1 cellular context compared by ENCODE assay signal in genomic region chr4:169070895-169071218, GRCh38.
TF ChIP-seq lines count a peak whose summit lies in the region.

No MANE protein-coding gene starts in this region.

TF ChIP-seq in HepG2, 621 proteins besides CTCF, POLR2A, EP300 and RAD21 (continued from another document and continues in another):
- TF ChIP-seq ZNF687 (CRISPR knock-in tag; IDR thresholded peaks at IDR 0.05), result no peak
- no peak for TF ChIP-seq ZNF572 (CRISPR knock-in tag; IDR thresholded peaks at IDR 0.05)
- peak; percentile 91 for TF ChIP-seq POGZ (CRISPR knock-in tag; IDR thresholded peaks at IDR 0.05)
- no peak for TF ChIP-seq SCMH1 (CRISPR knock-in tag; IDR thresholded peaks at IDR 0.05; ENCODE audit: borderline replicate concordance)
- TF ChIP-seq ZNF34 (CRISPR knock-in tag; IDR thresholded peaks at IDR 0.05; ENCODE audit: borderline replicate concordance), result no peak
- 0 out of 2 replicates have a peak, but pooled peaks have one; percentile 39 for TF ChIP-seq CBFB (CRISPR knock-in tag; IDR thresholded peaks at IDR 0.05)
- no peak for TF ChIP-seq MNT (IDR thresholded peaks at IDR 0.05)
- TF ChIP-seq ZNF709 (CRISPR knock-in tag; IDR thresholded peaks at IDR 0.05), result peak; percentile 54; the same call in 1 of the 2 replicates
- TF ChIP-seq TRIM24 (CRISPR knock-in tag; IDR thresholded peaks at IDR 0.05), result no peak
- TF ChIP-seq PAF1 (CRISPR knock-in tag; IDR thresholded peaks at IDR 0.05), result no peak
- TF ChIP-seq ZNF800 (CRISPR knock-in tag; IDR thresholded peaks at IDR 0.05), result no peak
- TF ChIP-seq MIXL1 (CRISPR knock-in tag; IDR thresholded peaks at IDR 0.05), result peak; percentile 72; the same call in 1 of the 2 replicates
- TF ChIP-seq HOXA3 (CRISPR knock-in tag; IDR thresholded peaks at IDR 0.05), result peak; percentile 54; the same call in 1 of the 2 replicates
- 0 out of 2 replicates have a peak, but pooled peaks have one; percentile 37 for TF ChIP-seq KAT7 (CRISPR knock-in tag; IDR thresholded peaks at IDR 0.05; ENCODE audit: borderline replicate concordance)
- no peak for TF ChIP-seq ZNF512B (CRISPR knock-in tag; IDR thresholded peaks at IDR 0.05; ENCODE audit: borderline replicate concordance)
- peak; percentile 85 for TF ChIP-seq ELF3 (CRISPR knock-in tag; IDR thresholded peaks at IDR 0.05)
- peak; percentile 39; the same call in 1 of the 2 replicates for TF ChIP-seq AHDC1 (CRISPR knock-in tag; IDR thresholded peaks at IDR 0.05; ENCODE audit: borderline replicate concordance)
- TF ChIP-seq, protein P1, sequence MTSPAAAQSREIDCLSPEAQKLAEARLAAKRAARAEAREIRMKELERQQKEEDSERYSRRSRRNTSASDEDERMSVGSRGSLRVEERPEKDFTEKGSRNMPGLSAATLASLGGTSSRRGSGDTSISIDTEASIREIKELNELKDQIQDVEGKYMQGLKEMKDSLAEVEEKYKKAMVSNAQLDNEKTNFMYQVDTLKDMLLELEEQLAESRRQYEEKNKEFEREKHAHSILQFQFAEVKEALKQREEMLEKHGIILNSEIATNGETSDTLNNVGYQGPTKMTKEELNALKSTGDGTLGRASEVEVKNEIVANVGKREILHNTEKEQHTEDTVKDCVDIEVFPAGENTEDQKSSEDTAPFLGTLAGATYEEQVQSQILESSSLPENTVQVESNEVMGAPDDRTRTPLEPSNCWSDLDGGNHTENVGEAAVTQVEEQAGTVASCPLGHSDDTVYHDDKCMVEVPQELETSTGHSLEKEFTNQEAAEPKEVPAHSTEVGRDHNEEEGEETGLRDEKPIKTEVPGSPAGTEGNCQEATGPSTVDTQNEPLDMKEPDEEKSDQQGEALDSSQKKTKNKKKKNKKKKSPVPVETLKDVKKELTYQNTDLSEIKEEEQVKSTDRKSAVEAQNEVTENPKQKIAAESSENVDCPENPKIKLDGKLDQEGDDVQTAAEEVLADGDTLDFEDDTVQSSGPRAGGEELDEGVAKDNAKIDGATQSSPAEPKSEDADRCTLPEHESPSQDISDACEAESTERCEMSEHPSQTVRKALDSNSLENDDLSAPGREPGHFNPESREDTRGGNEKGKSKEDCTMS (CRISPR knock-in tag; conservative IDR thresholded peaks at IDR 0.05), result no peak
- peak; percentile 86 for TF ChIP-seq ZNF331 (CRISPR knock-in tag; IDR thresholded peaks at IDR 0.05)
- peak; percentile 79; the same call in 1 of the 2 replicates for TF ChIP-seq ZNF280D (CRISPR knock-in tag; IDR thresholded peaks at IDR 0.05)
- peak; percentile 39; the same call in 1 of the 2 replicates for TF ChIP-seq ZNF430 (CRISPR knock-in tag; IDR thresholded peaks at IDR 0.05)
- TF ChIP-seq GPBP1L1 (CRISPR knock-in tag; IDR thresholded peaks at IDR 0.05), result no peak
- TF ChIP-seq, protein P2, sequence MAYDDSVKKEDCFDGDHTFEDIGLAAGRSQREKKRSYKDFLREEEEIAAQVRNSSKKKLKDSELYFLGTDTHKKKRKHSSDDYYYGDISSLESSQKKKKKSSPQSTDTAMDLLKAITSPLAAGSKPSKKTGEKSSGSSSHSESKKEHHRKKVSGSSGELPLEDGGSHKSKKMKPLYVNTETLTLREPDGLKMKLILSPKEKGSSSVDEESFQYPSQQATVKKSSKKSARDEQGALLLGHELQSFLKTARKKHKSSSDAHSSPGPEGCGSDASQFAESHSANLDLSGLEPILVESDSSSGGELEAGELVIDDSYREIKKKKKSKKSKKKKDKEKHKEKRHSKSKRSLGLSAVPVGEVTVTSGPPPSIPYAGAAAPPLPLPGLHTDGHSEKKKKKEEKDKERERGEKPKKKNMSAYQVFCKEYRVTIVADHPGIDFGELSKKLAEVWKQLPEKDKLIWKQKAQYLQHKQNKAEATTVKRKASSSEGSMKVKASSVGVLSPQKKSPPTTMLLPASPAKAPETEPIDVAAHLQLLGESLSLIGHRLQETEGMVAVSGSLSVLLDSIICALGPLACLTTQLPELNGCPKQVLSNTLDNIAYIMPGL (CRISPR knock-in tag; IDR thresholded peaks at IDR 0.05; ENCODE audit: borderline replicate concordance in 1 of 2, low read depth in 1 of 2), result no peak
- TF ChIP-seq GLI4 (CRISPR knock-in tag; IDR thresholded peaks at IDR 0.05; ENCODE audit: borderline replicate concordance), result no peak
- no peak for TF ChIP-seq ISX (CRISPR knock-in tag; conservative IDR thresholded peaks at IDR 0.05)
- no peak for TF ChIP-seq KMT2A (CRISPR knock-in tag; IDR thresholded peaks at IDR 0.05)
- TF ChIP-seq RBM22 (optimal IDR thresholded peaks at IDR 0.05; ENCODE audit: low read length), result no peak
